Comparison of ENCODE assay signal across 18 cellular contexts in the genomic region with DNA sequence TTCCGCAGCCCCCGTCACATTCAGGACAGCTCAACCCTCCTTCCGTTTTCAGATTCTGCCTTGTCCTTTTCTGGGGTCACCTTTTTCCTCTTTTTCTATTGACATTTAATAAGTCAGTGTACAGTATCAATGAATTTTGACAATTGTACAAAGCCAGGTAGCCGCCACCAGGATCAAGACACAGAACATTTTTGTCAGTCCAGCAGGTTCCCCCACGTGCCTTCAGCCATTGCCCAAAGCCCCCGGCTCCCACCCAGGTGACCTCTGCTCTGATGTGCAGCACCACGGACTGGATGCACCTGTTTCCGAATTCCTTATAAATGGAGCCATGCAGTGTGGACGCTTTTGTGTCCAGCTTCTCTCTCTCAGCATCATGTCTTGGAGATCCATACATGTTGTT. TPM values are rescaled to one million over a fixed set of nuclear protein-coding genes. Genes with fewer than 3 reads are reported as not detected.
"Had no signal": no experiment of that assay in that cellular context is flagged by ENCODE, and none has a peak within 500 bp of the region (broad histone marks: within the 10 kb centered on the region; RNA-seq: fewer than 3 reads in every experiment).

No MANE protein-coding gene starts in this region.

- H3K36me3 ChIP-seq: adrenal gland, breast epithelium, esophagus squamous epithelium, lower lobe of right lung, SJCRH30 had no signal

- H3K4me3 Mint-ChIP-seq: activated CD4-positive, alpha-beta T cell treated with anti-CD3 and anti-CD28 coated beads, Interleukin-2, amount 10 ng/mL, durations not matched to agents 24 days and 14 days; activated naive CD4-positive, alpha-beta T cell treated with anti-CD3 and anti-CD28 coated beads, Interleukin-2, amount 10 ng/mL, durations not matched to agents 7 days and 5 days; activated T-helper 17 cell treated with anti-CD3 and anti-CD28 coated beads, Interleukin-2, amount 50 U/mL, for 72 hours; dendritic cell treated with granulocyte-macrophage colony-stimulating factor and Interleukin-4, amounts not matched to agents 40 ng/mL and 50 ng/mL, for 4 days; T-helper 1 cell treated with Interleukin-12 subunit alpha and Interleukin-12 subunit beta and Interleukin-4 antibody, amounts not matched to agents 30 μg/mL and 1 μg/mL, for 36 hours had no signal

- H3K4me3 ChIP-seq: adrenal gland, breast epithelium, esophagus squamous epithelium, lower lobe of right lung, SJCRH30, skin epidermis had no signal

- H3K27ac Mint-ChIP-seq: activated CD4-positive, alpha-beta T cell treated with anti-CD3 and anti-CD28 coated beads, Interleukin-2, amount 10 ng/mL, durations not matched to agents 24 days and 14 days; activated naive CD4-positive, alpha-beta T cell treated with anti-CD3 and anti-CD28 coated beads, Interleukin-2, amount 10 ng/mL, durations not matched to agents 7 days and 5 days; activated T-helper 17 cell treated with anti-CD3 and anti-CD28 coated beads, Interleukin-2, amount 50 U/mL, for 72 hours; dendritic cell treated with granulocyte-macrophage colony-stimulating factor and Interleukin-4, amounts not matched to agents 40 ng/mL and 50 ng/mL, for 4 days; T-helper 1 cell treated with Interleukin-12 subunit alpha and Interleukin-12 subunit beta and Interleukin-4 antibody, amounts not matched to agents 30 μg/mL and 1 μg/mL, for 36 hours had no signal

- H3K36me3 Mint-ChIP-seq: activated naive CD4-positive, alpha-beta T cell treated with anti-CD3 and anti-CD28 coated beads, Interleukin-2, amount 10 ng/mL, durations not matched to agents 7 days and 5 days had no signal

- H3K4me1 ChIP-seq: adrenal gland, breast epithelium, esophagus squamous epithelium, lower lobe of right lung had no signal

- DNase-seq: activated CD4-positive, alpha-beta T cell treated with anti-CD3 and anti-CD28 coated beads, Interleukin-2, amount 10 ng/mL, durations not matched to agents 24 days and 14 days; activated naive CD4-positive, alpha-beta T cell treated with anti-CD3 and anti-CD28 coated beads, Interleukin-2, amount 10 ng/mL, durations not matched to agents 7 days and 5 days; activated T-cell treated with anti-CD3 and anti-CD28 coated beads for 4 hours; cerebellar nuclear complex; effector CD8-positive, alpha-beta T cell; esophagus squamous epithelium; lower lobe of right lung; occipital lobe; stimulated activated CD4-positive, alpha-beta T cell treated with anti-CD3 and anti-CD28 coated beads, Interleukin-4, amount 100 ng/mL, for 1 hour had no signal

- H3K9me3 ChIP-seq: adrenal gland, SJCRH30 had no signal

- ATAC-seq: activated T-helper 17 cell treated with anti-CD3 and anti-CD28 coated beads, Interleukin-2, amount 50 U/mL, for 72 hours; lower lobe of right lung had no signal

- H3K9me3 Mint-ChIP-seq: activated naive CD4-positive, alpha-beta T cell treated with anti-CD3 and anti-CD28 coated beads, Interleukin-2, amount 10 ng/mL, durations not matched to agents 7 days and 5 days; dendritic cell treated with granulocyte-macrophage colony-stimulating factor and Interleukin-4, amounts not matched to agents 40 ng/mL and 50 ng/mL, for 4 days had no signal

- H3K27ac ChIP-seq: adrenal gland, breast epithelium, esophagus squamous epithelium, lower lobe of right lung, SJCRH30, skin epidermis had no signal

- H3K4me1 Mint-ChIP-seq: activated CD4-positive, alpha-beta T cell treated with anti-CD3 and anti-CD28 coated beads, Interleukin-2, amount 10 ng/mL, durations not matched to agents 24 days and 14 days; activated naive CD4-positive, alpha-beta T cell treated with anti-CD3 and anti-CD28 coated beads, Interleukin-2, amount 10 ng/mL, durations not matched to agents 7 days and 5 days; activated T-helper 17 cell treated with anti-CD3 and anti-CD28 coated beads, Interleukin-2, amount 50 U/mL, for 72 hours had no signal

- H3K27me3 ChIP-seq: adrenal gland, breast epithelium, SJCRH30 had no signal

RNA-seq across cellular contexts. Expression of gene CROCC2, which starts 30.0 kb away (rescaled TPM):
- total RNA-seq: activated CD4-positive, alpha-beta T cell treated with anti-CD3 and anti-CD28 coated beads, Interleukin-2, amount 10 ng/mL, durations not matched to agents 24 days and 14 days; activated T-helper 17 cell treated with anti-CD3 and anti-CD28 coated beads, Interleukin-2, amount 50 U/mL, for 72 hours; astrocyte; esophagus squamous epithelium; urinary bladder had no signal

RNA-seq across cellular contexts. Expression of gene MAB21L4, which starts 40.1 kb away (rescaled TPM):
- total RNA-seq: activated CD4-positive, alpha-beta T cell treated with anti-CD3 and anti-CD28 coated beads, Interleukin-2, amount 10 ng/mL, durations not matched to agents 24 days and 14 days; activated T-helper 17 cell treated with anti-CD3 and anti-CD28 coated beads, Interleukin-2, amount 50 U/mL, for 72 hours; adrenal gland; occipital lobe had no signal
